15 cellular contexts compared by ENCODE assay signal in genomic region chr5:55509097-55509496, GRCh38.
"Had no signal": no experiment of that assay in that cellular context is flagged by ENCODE, and none has a peak within 500 bp of the region (broad histone marks: within the 10 kb centered on the region; RNA-seq: fewer than 3 reads in every experiment).

No MANE protein-coding gene starts in this region.

- H3K27me3 Mint-ChIP-seq: activated naive CD4-positive, alpha-beta T cell treated with anti-CD3 and anti-CD28 coated beads, Interleukin-2, amount 50 U/mL, for 24 hours; stimulated activated memory B cell treated with anti-CD40 and anti-IgM and Interleukin-4, amounts not matched to agents 10 μg/mL and 1 μg/mL and 100 μg/mL, for 72 hours had no signal

- H3K9me3 ChIP-seq: heart right ventricle had no signal

- H3K9me3 Mint-ChIP-seq: activated naive CD4-positive, alpha-beta T cell treated with anti-CD3 and anti-CD28 coated beads, Interleukin-2, amount 50 U/mL, for 24 hours; dendritic cell treated with granulocyte-macrophage colony-stimulating factor and Interleukin-4, amounts not matched to agents 40 ng/mL and 50 ng/mL, for 4 days; immature natural killer cell; neural crest cell; stimulated activated memory B cell treated with anti-CD40 and anti-IgM and Interleukin-4, amounts not matched to agents 10 μg/mL and 1 μg/mL and 100 μg/mL, for 72 hours had no signal

- H3K4me3 Mint-ChIP-seq: activated naive CD4-positive, alpha-beta T cell treated with anti-CD3 and anti-CD28 coated beads, Interleukin-2, amount 50 U/mL, for 24 hours; dendritic cell treated with granulocyte-macrophage colony-stimulating factor and Interleukin-4, amounts not matched to agents 40 ng/mL and 50 ng/mL, for 4 days; immature natural killer cell; neural crest cell; stimulated activated memory B cell treated with anti-CD40 and anti-IgM and Interleukin-4, amounts not matched to agents 10 μg/mL and 1 μg/mL and 100 μg/mL, for 72 hours had no signal

- H3K36me3 Mint-ChIP-seq: stimulated activated memory B cell treated with anti-CD40 and anti-IgM and Interleukin-4, amounts not matched to agents 10 μg/mL and 1 μg/mL and 100 μg/mL, for 72 hours had no signal

- H3K4me1 Mint-ChIP-seq: immature natural killer cell, neural crest cell had no signal

- H3K4me3 ChIP-seq: heart right ventricle, lung had no signal

- H3K36me3 ChIP-seq: heart right ventricle had no signal

- H3K27ac Mint-ChIP-seq: activated naive CD4-positive, alpha-beta T cell treated with anti-CD3 and anti-CD28 coated beads, Interleukin-2, amount 50 U/mL, for 24 hours; dendritic cell treated with granulocyte-macrophage colony-stimulating factor and Interleukin-4, amounts not matched to agents 40 ng/mL and 50 ng/mL, for 4 days; stimulated activated memory B cell treated with anti-CD40 and anti-IgM and Interleukin-4, amounts not matched to agents 10 μg/mL and 1 μg/mL and 100 μg/mL, for 72 hours had no signal

- H3K27me3 ChIP-seq: heart right ventricle had no signal

- DNase-seq: activated CD4-positive, alpha-beta T cell treated with anti-CD3 and anti-CD28 coated beads for 1 hour; activated CD8-positive, alpha-beta memory T cell treated with anti-CD3 and anti-CD28 coated beads for 24 hours; activated CD8-positive, alpha-beta memory T cell treated with anti-CD3 and anti-CD28 coated beads, Interleukin-2, amount 50 U/mL, for 48 hours; activated effector memory CD4-positive, alpha-beta T cell treated with anti-CD3 and anti-CD28 coated beads, Interleukin-2, amount 50 U/mL, for 16 hours; activated T-cell treated with anti-CD3 and anti-CD28 coated beads, Interleukin-2, amount 50 U/mL, for 48 hours; effector CD8-positive, alpha-beta T cell; heart right ventricle; immature natural killer cell; stimulated activated CD4-positive, alpha-beta T cell treated with anti-CD3 and anti-CD28 coated beads, Interleukin-4, amount 100 ng/mL, for 4 hours; T1000 had no signal
